ENCODE assay signal across 8 cellular contexts in genomic region chr19:4063369-4064072, GRCh38. TPM values are rescaled to one million over a fixed set of nuclear protein-coding genes. Genes with fewer than 3 reads are reported as not detected.
A peak's percentile ranks its signal among the peaks of the same experiment; 100 is the strongest.
DNase-seq lines count a peak whose midpoint lies in the region; ATAC-seq, FAIRE-seq and TF ChIP-seq lines count a peak whose summit lies in the region.

No MANE protein-coding gene starts in this region.

- peak; percentile 8 to 28 (median 10); a peak in 2 of 6 replicates for TF ChIP-seq CTCF in GM12878 (IDR thresholded peaks at IDR 0.05 in 2 of 3, conservative IDR thresholded peaks at IDR 0.05 in 1 of 3; ENCODE audit: control insufficient read depth in 2 of 3, extremely low read depth in 1 of 3, insufficient read depth in 1 of 3, low read depth in 3 of 3, low read length in 3 of 3)
- no peak for TF ChIP-seq CTCF in lower lobe of right lung (IDR thresholded peaks at IDR 0.05)

- H3K9me3 ChIP-seq in GM12878 (replicated peaks; ENCODE audit: control insufficient read depth, insufficient read depth, low read length), result no peaks in the 10 kb centered on the region
- H3K9me3 ChIP-seq in lower lobe of right lung, result no peaks in the 10 kb centered on the region

- no peaks in the 10 kb centered on the region for H3K9me3 Mint-ChIP-seq in activated naive CD4-positive, alpha-beta T cell treated with anti-CD3 and anti-CD28 coated beads, Interleukin-2, amount 50 U/mL, for 24 hours

- peak overlapping the region; percentile 98 for H3K4me2 ChIP-seq in GM12878 (ENCODE audit: control insufficient read depth, insufficient read depth)

- intact Hi-C loops in GM12878 (cut with micrococcal nuclease; ENCODE audit: unreplicated experiment), result loop anchor here (10.0 kb wide), 1 partner anchor 121 kb away; the partner anchor contains the start of genes ANKRD24 and SIRT6
- intact Hi-C loops in lower lobe of right lung (cut with DNase I), result no loop called here

- H3K4me3 Mint-ChIP-seq in activated naive CD4-positive, alpha-beta T cell treated with anti-CD3 and anti-CD28 coated beads, Interleukin-2, amount 50 U/mL, for 24 hours, result peak overlapping the region; percentile 85

- H3K4me1 Mint-ChIP-seq in activated naive CD4-positive, alpha-beta T cell treated with anti-CD3 and anti-CD28 coated beads, Interleukin-2, amount 50 U/mL, for 24 hours, result peaks cover 20% of the 10 kb centered on the region

- in situ Hi-C loops in GM12878 (cut with MboI), result loop anchor here (5.0 kb wide), 1 partner anchor 71 kb away; no protein-coding TSS in a partner anchor

- ATAC-seq in GM12878 (no peak), lower lobe of right lung (no peak), HG02763 (IDR thresholded peaks at IDR 0.05; ENCODE audit: unreplicated experiment) (no peak), HG02973 (IDR thresholded peaks at IDR 0.05; ENCODE audit: unreplicated experiment) (no peak)

- RAD21 ChIA-PET in GM12878 (lab: Charles Lee; ENCODE audit: unreplicated experiment), result interaction anchor here (1.8 kb wide), 1 partner anchor 52 kb away, joined by 8 read pairs; no protein-coding TSS in a partner anchor

- H3K36me3 Mint-ChIP-seq in activated naive CD4-positive, alpha-beta T cell treated with anti-CD3 and anti-CD28 coated beads, Interleukin-2, amount 50 U/mL, for 24 hours, result peaks cover 2% of the 10 kb centered on the region

- H3K4me3 ChIP-seq in GM12878, result peak overlapping the region; percentile 84
- peak overlapping the region; percentile 81 for H3K4me3 ChIP-seq in lower lobe of right lung
- peak overlapping the region; percentile 88 for H3K4me3 ChIP-seq in urinary bladder (ENCODE audit: low read depth, low read length)

- TF ChIP-seq RAD21 in GM12878 (IDR thresholded peaks at IDR 0.05; ENCODE audit: insufficient read depth, low read depth, low read length), result no peak

- no peak for DNase-seq in activated naive CD4-positive, alpha-beta T cell (lab: John Stamatoyannopoulos, UW)
- DNase-seq in GM12878 (ENCODE audit: low read depth, low spot score), result no peak
- peak; percentile 45 for DNase-seq in lower lobe of right lung
- no peak for DNase-seq in NCI-H2107 treated with DMSO at 0.1 percent for 48 hours (lab: John Stamatoyannopoulos, UW; ENCODE audit: unreplicated experiment)

- 1% methylated on average over 24 of the region's 24 CpGs for WGBS in GM12878 (ENCODE audit: insufficient coverage, insufficient replicate concordance, low lambda C conversion rate, missing lambda C conversion rate)
- 47% methylated on average over 24 of the region's 24 CpGs for WGBS in urinary bladder

- H3K27me3 Mint-ChIP-seq in activated naive CD4-positive, alpha-beta T cell treated with anti-CD3 and anti-CD28 coated beads, Interleukin-2, amount 50 U/mL, for 24 hours, result no peaks in the 10 kb centered on the region

- CTCF ChIA-PET in GM12878 (lab: Yijun Ruan, JAX), result interaction anchor here (0.7 to 1.6 kb wide), 6 partner anchors 11 to 280 kb away, joined by 3 to 5 read pairs (median 4); partner anchors contain the start of gene MPND

- H3K9ac ChIP-seq in GM12878 (ENCODE audit: control insufficient read depth, insufficient read depth, low read length), result peak overlapping the region; percentile 93

- peaks cover 66% of the 10 kb centered on the region for H3K79me2 ChIP-seq in GM12878 (ENCODE audit: control insufficient read depth, insufficient read depth, low read length)

- peaks cover 4 to 7% of the 10 kb centered on the region in 2 experiments; a peak in 3 of 4 replicates for H3K36me3 ChIP-seq in GM12878 (ENCODE audit: control insufficient read depth in 2 of 2, insufficient read depth in 2 of 2, low read length in 1 of 2)
- peaks cover 6% of the 10 kb centered on the region for H3K36me3 ChIP-seq in lower lobe of right lung
- no peaks in the 10 kb centered on the region for H3K36me3 ChIP-seq in urinary bladder (ENCODE audit: insufficient read depth)

- H3K4me1 ChIP-seq in GM12878 (ENCODE audit: control insufficient read depth, insufficient read depth, low read length) (peaks cover 33% of the 10 kb centered on the region), lower lobe of right lung (peaks cover 67% of the 10 kb centered on the region), urinary bladder (ENCODE audit: insufficient read depth) (peaks cover 9% of the 10 kb centered on the region)

- TF ChIP-seq POLR2A in GM12878 (IDR thresholded peaks at IDR 0.05; ENCODE audit: low read depth, low read length), result peak; percentile 7

- peaks cover 14% of the 10 kb centered on the region for H4K20me1 ChIP-seq in GM12878 (ENCODE audit: control insufficient read depth, insufficient read depth)

- no peak for FAIRE-seq in GM12878 (lab: Jason Lieb, UNC)

- POLR2A ChIA-PET in GM12878 (lab: Charles Lee), result interaction anchor here (0.9 to 1.3 kb wide), 4 partner anchors 14 to 99 kb away, joined by 3 to 5 read pairs (median 4); no protein-coding TSS in a partner anchor

- no peak for TF ChIP-seq EP300 in GM12878 (IDR thresholded peaks at IDR 0.05; ENCODE audit: borderline replicate concordance in 1 of 2, control insufficient read depth in 1 of 2, low read depth in 2 of 2, low read length in 2 of 2)

- SMC1A ChIA-PET in GM12878 (lab: Charles Lee; ENCODE audit: uncharacterized antibody, unreplicated experiment), result interaction anchor here (2.7 kb wide), 1 partner anchor 46 kb away, joined by 9 read pairs; no protein-coding TSS in a partner anchor

- H3K27me3 ChIP-seq in GM12878 (replicated peaks in 1 of 2; ENCODE audit: control insufficient read depth in 2 of 2, insufficient read depth in 2 of 2, low read length in 1 of 2), result no peaks in the 10 kb centered on the region
- H3K27me3 ChIP-seq in lower lobe of right lung (ENCODE audit: low read depth), result no peaks in the 10 kb centered on the region

- H3K27ac ChIP-seq in GM12878 (ENCODE audit: control insufficient read depth, insufficient read depth), result peak overlapping the region; percentile 90
- peak overlapping the region; percentile 91 for H3K27ac ChIP-seq in lower lobe of right lung
- peak overlapping the region; percentile 84 for H3K27ac ChIP-seq in urinary bladder (ENCODE audit: low read depth)

- peak overlapping the region; percentile 88 for H3K27ac Mint-ChIP-seq in activated naive CD4-positive, alpha-beta T cell treated with anti-CD3 and anti-CD28 coated beads, Interleukin-2, amount 50 U/mL, for 24 hours

- TSS peak; percentile 55 for BruUV-seq in GM12878 (replicated peaks; lab: Mats Ljungman, UMichigan)

- H2AFZ ChIP-seq in GM12878 (ENCODE audit: control insufficient read depth, low read depth, low read length), result no peak overlapping the region

TF ChIP-seq in GM12878, 131 proteins besides CTCF, POLR2A, EP300 and RAD21 (continues in another document):
- TF ChIP-seq BACH1 (IDR thresholded peaks at IDR 0.05; ENCODE audit: borderline replicate concordance) (peak; percentile 12; the same call in 1 of the 2 replicates), FOXK2 (IDR thresholded peaks at IDR 0.05) (0 out of 2 replicates have a peak, but pooled peaks have one; percentile 20), SMARCA5 (IDR thresholded peaks at IDR 0.05) (peak; percentile 95), ZZZ3 (IDR thresholded peaks at IDR 0.05; ENCODE audit: control insufficient read depth, insufficient read length, low read depth) (no peak), NFXL1 (IDR thresholded peaks at IDR 0.05; ENCODE audit: borderline replicate concordance) (peak; percentile 90), NR2F1 (conservative IDR thresholded peaks at IDR 0.05) (0 out of 2 replicates have a peak, but pooled peaks have one; percentile 21), TCF12 (IDR thresholded peaks at IDR 0.05; ENCODE audit: low read depth, low read length) (0 out of 2 replicates have a peak, but pooled peaks have one; percentile 2), HDGF (IDR thresholded peaks at IDR 0.05) (0 out of 2 replicates have a peak, but pooled peaks have one; percentile 17), ASH2L (IDR thresholded peaks at IDR 0.05; ENCODE audit: borderline replicate concordance, low read depth) (no peak), HDAC6 (IDR thresholded peaks at IDR 0.05; ENCODE audit: unreplicated experiment) (no peak)

RNA-seq across cellular contexts. Expression of gene ZBTB7A, which starts 3.2 kb away (rescaled TPM):
- 20.9 and 24.8 TPM in 2 replicates for total RNA-seq in GM12878 (2013; cell fraction: nucleolus; rRNA removed)
- 10.6 and 15.9 TPM in 2 replicates for total RNA-seq in GM12878 (2014; rRNA removed)
- 3.2 TPM in 2 replicates for total RNA-seq in GM12878 (2014; rRNA removed; fragmentation: Illumina TruSeq; extraction: Trizol)
- total RNA-seq in GM12878 (2021), result 40.0 and 42.4 TPM in 2 replicates
- polyA plus RNA-seq in GM12878 (2011; ENCODE audit: low read depth), result 2.2 TPM
- 0.84 and 2.5 TPM in 2 replicates for polyA plus RNA-seq in GM12878 (2011; rRNA removed)
- 4.5 and 7.6 TPM in 2 replicates for polyA plus RNA-seq in GM12878 (2011; cell fraction: cytosol; rRNA removed)
- 12.8 and 18.3 TPM in 2 replicates for polyA plus RNA-seq in GM12878 (2011; cell fraction: nucleus; rRNA removed)
- 14.1 and 15.9 TPM in 2 replicates for polyA plus RNA-seq in GM12878 (2012)
- 4.1 and 5.9 TPM in 2 replicates for polyA plus RNA-seq in GM12878 (2014; fragmentation: Illumina TruSeq; extraction: Trizol)
- under 1 TPM; 0.26 to 0.73 TPM for polyA plus RNA-seq in GM12878 (2014; fragmentation: Nextera tagmentation; extraction: Ambion mirVana)
- 16.2 and 22.2 TPM in 2 replicates for polyA plus RNA-seq in GM12878 (2014; rRNA removed)
- 10 to 100 TPM in 1 of 2 experiments, 1 to 10 TPM in 1; 2.0 to 10.1 TPM for polyA plus RNA-seq in GM12878 (2016; fragmentation: Nextera tagmentation; extraction: Ambion mirVana)
- polyA minus RNA-seq in GM12878 (2011; rRNA and poly(A)+ RNA removed), result 3.6 and 6.5 TPM in 2 replicates
- polyA minus RNA-seq in GM12878 (2011; cell fraction: cytosol; rRNA and poly(A)+ RNA removed), result 12.4 and 12.8 TPM in 2 replicates
- polyA minus RNA-seq in GM12878 (2011; cell fraction: nucleus; rRNA and poly(A)+ RNA removed), result 3.6 and 4.7 TPM in 2 replicates
- 51.9 TPM for total RNA-seq in lower lobe of right lung
- total RNA-seq in urinary bladder, result 8.2 TPM
- polyA plus RNA-seq in urinary bladder, result 35.3 TPM

RNA-seq across cellular contexts. Expression of gene PIAS4, which starts 56.0 kb away (rescaled TPM):
- 20.6 and 22.2 TPM in 2 replicates for total RNA-seq in GM12878 (2013; cell fraction: nucleolus; rRNA removed)
- total RNA-seq in GM12878 (2014; rRNA removed) (17.8 and 22.0 TPM in 2 replicates), GM12878 (2014; rRNA removed; fragmentation: Illumina TruSeq; extraction: Trizol) (5.7 and 10.6 TPM in 2 replicates), GM12878 (2021) (23.2 and 25.1 TPM in 2 replicates), lower lobe of right lung (27.6 TPM), urinary bladder (20.2 TPM)
- 12.1 TPM for polyA plus RNA-seq in GM12878 (2011; ENCODE audit: low read depth)
- polyA plus RNA-seq in GM12878 (2011; rRNA removed) (2.7 and 7.7 TPM in 2 replicates), GM12878 (2014; fragmentation: Illumina TruSeq; extraction: Trizol) (5.4 and 9.6 TPM in 2 replicates), GM12878 (2014; fragmentation: Nextera tagmentation; extraction: Ambion mirVana) (under 1 TPM; 0.13 to 0.40 TPM), GM12878 (2014; rRNA removed) (17.9 and 23.1 TPM in 2 replicates), GM12878 (2016; fragmentation: Nextera tagmentation; extraction: Ambion mirVana) (10 to 100 TPM; 12.0 to 13.5 TPM), urinary bladder (25.3 TPM)
- 11.0 and 13.0 TPM in 2 replicates for polyA plus RNA-seq in GM12878 (2011; cell fraction: cytosol; rRNA removed)
- 16.1 and 32.0 TPM in 2 replicates for polyA plus RNA-seq in GM12878 (2011; cell fraction: nucleus; rRNA removed)
- polyA plus RNA-seq in GM12878 (2012), result 15.2 and 24.4 TPM in 2 replicates
- polyA minus RNA-seq in GM12878 (2011; rRNA and poly(A)+ RNA removed), result 4.2 and 14.1 TPM in 2 replicates
- polyA minus RNA-seq in GM12878 (2011; cell fraction: cytosol; rRNA and poly(A)+ RNA removed), result 4.5 and 4.8 TPM in 2 replicates
- polyA minus RNA-seq in GM12878 (2011; cell fraction: nucleus; rRNA and poly(A)+ RNA removed), result 14.3 and 19.8 TPM in 2 replicates
